17 cellular contexts compared by ENCODE assay signal in genomic region chr3:159844801-159845261, GRCh38. TPM values are rescaled to one million over a fixed set of nuclear protein-coding genes. Genes with fewer than 3 reads are reported as not detected.
DNase-seq lines count a peak whose midpoint lies in the region; ATAC-seq and TF ChIP-seq lines count a peak whose summit lies in the region.
"Had no signal": no experiment of that assay in that cellular context is flagged by ENCODE, and none has a peak within 500 bp of the region (broad histone marks: within the 10 kb centered on the region; RNA-seq: fewer than 3 reads in every experiment).

No MANE protein-coding gene starts in this region.

- H3K27ac Mint-ChIP-seq in activated CD4-positive, alpha-beta T cell treated with anti-CD3 and anti-CD28 coated beads, Interleukin-2, amount 10 ng/mL, durations not matched to agents 24 days and 14 days: no peak overlapping the region
- H3K27ac Mint-ChIP-seq in effector memory CD8-positive, alpha-beta T cell: no peak overlapping the region
- H3K27ac Mint-ChIP-seq: activated CD4-positive, alpha-beta T cell treated with anti-CD3 and anti-CD28 coated beads, Interleukin-2, amount 10 ng/mL, durations not matched to agents 7 days and 5 days; stimulated activated naive B cell treated with anti-CD40 and anti-IgM and Interleukin-4, amounts not matched to agents 10 μg/mL and 1 μg/mL and 100 μg/mL, for 72 hours had no signal

- H2BK12ac ChIP-seq in trophoblast cell (ENCODE audit: low read length): no peak overlapping the region

- H3K36me3 Mint-ChIP-seq in activated CD4-positive, alpha-beta T cell treated with anti-CD3 and anti-CD28 coated beads, Interleukin-2, amount 10 ng/mL, durations not matched to agents 24 days and 14 days (ENCODE audit: low read depth): no peaks in the 10 kb centered on the region
- H3K36me3 Mint-ChIP-seq in effector memory CD8-positive, alpha-beta T cell (ENCODE audit: insufficient read depth): no peaks in the 10 kb centered on the region
- H3K36me3 Mint-ChIP-seq: stimulated activated naive B cell treated with anti-CD40 and anti-IgM and Interleukin-4, amounts not matched to agents 10 μg/mL and 1 μg/mL and 100 μg/mL, for 72 hours had no signal

- no peaks in the 10 kb centered on the region for H3K36me3 ChIP-seq in trophoblast cell (ENCODE audit: control insufficient read depth in 1 of 2, insufficient read depth in 2 of 2, low read length in 2 of 2)
- H3K36me3 ChIP-seq: Peyer's patch, right atrium auricular region had no signal

- H3K14ac ChIP-seq in trophoblast cell (ENCODE audit: low read length): no peak overlapping the region

- no peak overlapping the region for H4K8ac ChIP-seq in trophoblast cell (ENCODE audit: low read depth, low read length)

- no peak overlapping the region for H3K4me3 ChIP-seq in AG10803 (ENCODE audit: low read length)
- no peak overlapping the region for H3K4me3 ChIP-seq in trophoblast cell (ENCODE audit: low read depth, low read length)
- H3K4me3 ChIP-seq: Peyer's patch, right atrium auricular region had no signal

- DNase-seq in AG10803 (ENCODE audit: low read depth): peak; percentile 13
- peak; percentile 54 for DNase-seq in RPMI7951 (ENCODE audit: low read depth)
- no peak for DNase-seq in epithelial cell of prostate (ENCODE audit: low read depth, low spot score)
- peak; percentile 93 to 94 for DNase-seq in trophoblast cell
- no peak for DNase-seq in COR-L47 (lab: John Stamatoyannopoulos, UW)
- no peak for DNase-seq in activated CD4-positive, alpha-beta T cell treated with anti-CD3 and anti-CD28 coated beads, Interleukin-2, amount 10 ng/mL, durations not matched to agents 24 days and 14 days
- DNase-seq in foreskin keratinocyte: no peak
- no peak for DNase-seq in effector memory CD8-positive, alpha-beta T cell
- DNase-seq: activated CD4-positive, alpha-beta T cell treated with anti-CD3 and anti-CD28 coated beads, Interleukin-2, amount 10 ng/mL, durations not matched to agents 7 days and 5 days; effector CD8-positive, alpha-beta T cell; foreskin fibroblast; NCI-H1930; NCI-H526 treated with DMSO at 0.1 percent for 48 hours; Peyer's patch; stimulated activated CD4-positive, alpha-beta T cell treated with anti-CD3 and anti-CD28 coated beads, Interleukin-4, amount 100 ng/mL, for 4 hours; stimulated activated naive B cell treated with anti-CD40 and anti-IgM and Interleukin-4, amounts not matched to agents 10 μg/mL and 1 μg/mL and 100 μg/mL, for 72 hours had no signal

- H2AFZ ChIP-seq in trophoblast cell (ENCODE audit: insufficient read depth, low read length, poor library complexity): no peak overlapping the region

- ATAC-seq in foreskin keratinocyte: no peak
- ATAC-seq in effector memory CD8-positive, alpha-beta T cell (replicated peaks): no peak

- H4K91ac ChIP-seq in trophoblast cell (ENCODE audit: low read depth, low read length): no peak overlapping the region

- H2AK5ac ChIP-seq in trophoblast cell (ENCODE audit: low read length): no peak overlapping the region

- no peak overlapping the region for H3K18ac ChIP-seq in trophoblast cell (ENCODE audit: low read length)

- H3K23ac ChIP-seq in trophoblast cell (ENCODE audit: low read length): no peak overlapping the region

- no peak overlapping the region for H3K4ac ChIP-seq in trophoblast cell (ENCODE audit: low read depth, low read length)

- no peak overlapping the region for H2BK5ac ChIP-seq in trophoblast cell (ENCODE audit: low read depth, low read length, poor library complexity)

- no peaks in the 10 kb centered on the region for H3K9me3 ChIP-seq in trophoblast cell (ENCODE audit: insufficient read depth, low read depth, low read length)
- H3K9me3 ChIP-seq: Peyer's patch, right atrium auricular region had no signal

- H3K4me3 Mint-ChIP-seq in activated CD4-positive, alpha-beta T cell treated with anti-CD3 and anti-CD28 coated beads, Interleukin-2, amount 10 ng/mL, durations not matched to agents 24 days and 14 days: no peak overlapping the region
- H3K4me3 Mint-ChIP-seq in effector memory CD8-positive, alpha-beta T cell: no peak overlapping the region
- H3K4me3 Mint-ChIP-seq: activated CD4-positive, alpha-beta T cell treated with anti-CD3 and anti-CD28 coated beads, Interleukin-2, amount 10 ng/mL, durations not matched to agents 7 days and 5 days; stimulated activated naive B cell treated with anti-CD40 and anti-IgM and Interleukin-4, amounts not matched to agents 10 μg/mL and 1 μg/mL and 100 μg/mL, for 72 hours had no signal

- H3K27me3 ChIP-seq in trophoblast cell (ENCODE audit: insufficient read depth, low read length) (no peaks in the 10 kb centered on the region), foreskin keratinocyte (no peaks in the 10 kb centered on the region)
- H3K27me3 ChIP-seq: Peyer's patch, right atrium auricular region had no signal

- peaks cover 16% of the 10 kb centered on the region for H3K79me1 ChIP-seq in trophoblast cell (ENCODE audit: low read length)

- TF ChIP-seq CTCF in AG10803 (conservative IDR thresholded peaks at IDR 0.05; ENCODE audit: low read length) (no peak), foreskin keratinocyte (conservative IDR thresholded peaks at IDR 0.05) (no peak)

- H3K27me3 Mint-ChIP-seq in activated CD4-positive, alpha-beta T cell treated with anti-CD3 and anti-CD28 coated beads, Interleukin-2, amount 10 ng/mL, durations not matched to agents 24 days and 14 days: peaks cover 22% of the 10 kb centered on the region
- peaks cover 11 to 12% of the 10 kb centered on the region in 2 donors for H3K27me3 Mint-ChIP-seq in effector memory CD8-positive, alpha-beta T cell

- H4K12ac ChIP-seq in trophoblast cell (ENCODE audit: low read depth, low read length): no peak overlapping the region

- intact Hi-C loops in activated CD4-positive, alpha-beta T cell treated with anti-CD3 and anti-CD28 coated beads, Interleukin-2, amount 10 ng/mL, durations not matched to agents 24 days and 14 days (cut with micrococcal nuclease): no loop called here

- H3K27ac ChIP-seq in epithelial cell of prostate (peak overlapping the region; percentile 41), trophoblast cell (ENCODE audit: low read depth, low read length) (peak overlapping the region; percentile 46), foreskin keratinocyte (no peak overlapping the region)
- H3K27ac ChIP-seq: right atrium auricular region had no signal

- WGBS in trophoblast cell (ENCODE audit: extremely low coverage, insufficient coverage, insufficient read length): no CpG with 5 or more reads among the region's 4 CpGs

- no peak overlapping the region for H2BK120ac ChIP-seq in trophoblast cell (ENCODE audit: insufficient read depth, low read length, poor library complexity)

- H3K4me2 ChIP-seq in trophoblast cell (ENCODE audit: low read length): peak overlapping the region; percentile 25

- H3K4me1 ChIP-seq in trophoblast cell (ENCODE audit: control insufficient read depth in 1 of 2, insufficient read depth in 2 of 2, low read length in 2 of 2) (peaks cover 13 to 19% of the 10 kb centered on the region in 2 experiments), foreskin keratinocyte (peaks cover 21% of the 10 kb centered on the region)

- no peaks in the 10 kb centered on the region for H3K9me3 Mint-ChIP-seq in activated CD4-positive, alpha-beta T cell treated with anti-CD3 and anti-CD28 coated beads, Interleukin-2, amount 10 ng/mL, durations not matched to agents 24 days and 14 days
- no peaks in the 10 kb centered on the region for H3K9me3 Mint-ChIP-seq in effector memory CD8-positive, alpha-beta T cell
- H3K9me3 Mint-ChIP-seq: activated CD4-positive, alpha-beta T cell treated with anti-CD3 and anti-CD28 coated beads, Interleukin-2, amount 10 ng/mL, durations not matched to agents 7 days and 5 days; stimulated activated naive B cell treated with anti-CD40 and anti-IgM and Interleukin-4, amounts not matched to agents 10 μg/mL and 1 μg/mL and 100 μg/mL, for 72 hours had no signal

- H3K9ac ChIP-seq in trophoblast cell (ENCODE audit: low read length): no peak overlapping the region

- H3K79me2 ChIP-seq in trophoblast cell (ENCODE audit: control insufficient read depth, insufficient read depth, low read length, poor library complexity): peaks cover 5% of the 10 kb centered on the region

- H3K4me1 Mint-ChIP-seq in activated CD4-positive, alpha-beta T cell treated with anti-CD3 and anti-CD28 coated beads, Interleukin-2, amount 10 ng/mL, durations not matched to agents 24 days and 14 days: peaks cover 2% of the 10 kb centered on the region
- no peaks in the 10 kb centered on the region for H3K4me1 Mint-ChIP-seq in effector memory CD8-positive, alpha-beta T cell (ENCODE audit: low read depth in 2 of 2)
- H3K4me1 Mint-ChIP-seq: activated CD4-positive, alpha-beta T cell treated with anti-CD3 and anti-CD28 coated beads, Interleukin-2, amount 10 ng/mL, durations not matched to agents 7 days and 5 days had no signal

RNA-seq across cellular contexts. Expression of gene SCHIP1, which starts 5.2 kb away (rescaled TPM):
- 0.72 and 1.3 TPM in 2 replicates for total RNA-seq in RPMI7951 (2014; rRNA removed; shearing (Covaris generic))
- polyA plus RNA-seq in trophoblast cell (2013): 12.8 and 13.8 TPM in 2 replicates
- total RNA-seq in activated CD4-positive, alpha-beta T cell treated with anti-CD3 and anti-CD28 coated beads, Interleukin-2, amount 10 ng/mL, durations not matched to agents 24 days and 14 days: 0.05 TPM in 1 of 2 replicates, not detected in the other
- total RNA-seq in foreskin keratinocyte: 1.1 and 1.3 TPM in 2 replicates
- polyA plus RNA-seq in foreskin keratinocyte: 0.34 and 5.6 TPM in 2 replicates

Comparison
In these comparisons a context has a peak if more than half of its experiments do, and no peak if none do; other contexts are left out.
1. DNase-seq: peak in AG10803 (single experiment), RPMI7951 (single experiment) and trophoblast cell (2 of 2); none in epithelial cell of prostate (single experiment), COR-L47 (single experiment), activated CD4-positive, alpha-beta T cell treated with anti-CD3 and anti-CD28 coated beads, Interleukin-2, amount 10 ng/mL, durations not matched to agents 24 days and 14 days (single experiment), foreskin keratinocyte (0 of 2) and effector memory CD8-positive, alpha-beta T cell (0 of 3).